Comparison of ENCODE assay signal across 9 cellular contexts in genomic region chr11:7520011-7520942, GRCh38. TPM values are rescaled to one million over a fixed set of nuclear protein-coding genes. Genes with fewer than 3 reads are reported as not detected.
DNase-seq lines count a peak whose midpoint lies in the region; ATAC-seq and TF ChIP-seq lines count a peak whose summit lies in the region.
"Had no signal": no experiment of that assay in that cellular context is flagged by ENCODE, and none has a peak within 500 bp of the region (broad histone marks: within the 10 kb centered on the region; RNA-seq: fewer than 3 reads in every experiment).

No MANE protein-coding gene starts in this region.

- no peak overlapping the region for H3K4me3 ChIP-seq in CD8-positive, alpha-beta T cell (ENCODE audit: low read depth, low read length)
- H3K4me3 ChIP-seq in adipocyte (ENCODE audit: low read length) = peak overlapping the region; percentile 10
- no peak overlapping the region for H3K4me3 ChIP-seq in right cardiac atrium (ENCODE audit: low read length)
- no peak overlapping the region for H3K4me3 ChIP-seq in uterus

- H3K4me3 Mint-ChIP-seq in CD8-positive, alpha-beta T cell = no peak overlapping the region

- H3K9me3 Mint-ChIP-seq in CD8-positive, alpha-beta T cell = no peaks in the 10 kb centered on the region

- H3K4me1 Mint-ChIP-seq in CD8-positive, alpha-beta T cell (ENCODE audit: low read depth) = peaks cover 44% of the 10 kb centered on the region

- ATAC-seq in CD8-positive, alpha-beta T cell = peak; percentile 6
- peak; percentile 53 for ATAC-seq in HG03045 (IDR thresholded peaks at IDR 0.05; ENCODE audit: unreplicated experiment)
- ATAC-seq in right cardiac atrium = no peak

- H3K27ac Mint-ChIP-seq in CD8-positive, alpha-beta T cell = no peak overlapping the region

- WGBS in right cardiac atrium = 75% methylated on average over 18 of the region's 18 CpGs

- H3K27me3 ChIP-seq in CD8-positive, alpha-beta T cell (ENCODE audit: insufficient read depth, low read length) = no peaks in the 10 kb centered on the region
- H3K27me3 ChIP-seq in adipocyte (replicated peaks; ENCODE audit: control insufficient read depth, insufficient read depth, low read length) (no peaks in the 10 kb centered on the region), right cardiac atrium (ENCODE audit: control insufficient read depth, insufficient read depth) (no peaks in the 10 kb centered on the region), uterus (no peaks in the 10 kb centered on the region)

- H3K27ac ChIP-seq in CD8-positive, alpha-beta T cell (ENCODE audit: low read depth, low read length) = peak overlapping the region; percentile 7
- H3K27ac ChIP-seq in right cardiac atrium (ENCODE audit: low read length) = no peak overlapping the region
- no peak overlapping the region for H3K27ac ChIP-seq in uterus
- H3K27ac ChIP-seq: VCaP had no signal

- POLR2A ChIA-PET in CD8-positive, alpha-beta T cell (lab: Charles Lee) = interaction anchor here (1.0 to 1.4 kb wide), 3 partner anchors 11 to 57 kb away, joined by 3 to 4 read pairs (median 4); no protein-coding TSS in a partner anchor

- H3K36me3 Mint-ChIP-seq in CD8-positive, alpha-beta T cell = no peaks in the 10 kb centered on the region

- DNase-seq in CD8-positive, alpha-beta T cell = no peak
- no peak for DNase-seq in adipocyte (ENCODE audit: low read depth)
- DNase-seq in right cardiac atrium = no peak
- no peak for DNase-seq in uterus
- DNase-seq in DMS79 (lab: John Stamatoyannopoulos, UW) = no peak
- no peak for DNase-seq in putamen (ENCODE audit: low spot score)

- H3K27me3 Mint-ChIP-seq in CD8-positive, alpha-beta T cell (ENCODE audit: low read depth) = no peaks in the 10 kb centered on the region

- no peak overlapping the region for H3K9ac ChIP-seq in adipocyte (ENCODE audit: low read length)

- H3K4me1 ChIP-seq in CD8-positive, alpha-beta T cell (ENCODE audit: insufficient read depth, low read length) = peaks cover 48% of the 10 kb centered on the region
- H3K4me1 ChIP-seq in adipocyte (ENCODE audit: control insufficient read depth, insufficient read depth, low read length) (peaks cover 39% of the 10 kb centered on the region), right cardiac atrium (ENCODE audit: control insufficient read depth, insufficient read depth, low read length) (peaks cover 6% of the 10 kb centered on the region), uterus (no peaks in the 10 kb centered on the region)

- intact Hi-C loops in CD8-positive, alpha-beta T cell (cut with DNase I, micrococcal nuclease) = no loop called here
- intact Hi-C loops in right cardiac atrium (cut with DNase I) (no loop called here), uterus (cut with DNase I; ENCODE audit: low total_unique reads) (no loop called here)

- CTCF ChIA-PET in CD8-positive, alpha-beta T cell (lab: Charles Lee) = interaction anchor here (0.6 to 1.8 kb wide), 4 partner anchors 10 to 145 kb away, joined by 3 to 8 read pairs (median 4); no protein-coding TSS in a partner anchor

- H3K9me3 ChIP-seq in CD8-positive, alpha-beta T cell (ENCODE audit: low read length) = no peaks in the 10 kb centered on the region
- H3K9me3 ChIP-seq in adipocyte (ENCODE audit: control insufficient read depth, low read length) (no peaks in the 10 kb centered on the region), right cardiac atrium (ENCODE audit: control insufficient read depth, low read length) (no peaks in the 10 kb centered on the region), uterus (no peaks in the 10 kb centered on the region)

- TF ChIP-seq CTCF in CD8-positive, alpha-beta T cell (IDR thresholded peaks at IDR 0.05) = no peak
- no peak for TF ChIP-seq CTCF in uterus (IDR thresholded peaks at IDR 0.05)

- TF ChIP-seq POLR2A in GM19193 (IDR thresholded peaks at IDR 0.05; ENCODE audit: extremely low read depth, insufficient read depth, insufficient read length) (peak; percentile 58), uterus (IDR thresholded peaks at IDR 0.05) (no peak)

- no peaks in the 10 kb centered on the region for H3K36me3 ChIP-seq in CD8-positive, alpha-beta T cell (ENCODE audit: insufficient read depth, low read length)
- no peaks in the 10 kb centered on the region for H3K36me3 ChIP-seq in adipocyte (ENCODE audit: control insufficient read depth, insufficient read depth, low read length, severe bottlenecking)
- no peaks in the 10 kb centered on the region for H3K36me3 ChIP-seq in uterus

RNA-seq across cellular contexts. Expression of gene PPFIBP2, which starts 6.5 kb away (rescaled TPM):
- 10 to 100 TPM; 21.6 to 26.7 TPM for total RNA-seq in CD8-positive, alpha-beta T cell
- 10 to 100 TPM; 13.7 to 45.3 (median 27.3) TPM for total RNA-seq in right cardiac atrium
- polyA plus RNA-seq in right cardiac atrium = 16.6 TPM
- total RNA-seq in uterus = 10 to 100 TPM in 3 of 4 donors, 1 to 10 TPM in 1; 2.1 to 36.2 (median 15.2) TPM

RNA-seq across cellular contexts. Expression of gene OLFML1, which starts 35.0 kb away (rescaled TPM):
- not detected for total RNA-seq in CD8-positive, alpha-beta T cell
- total RNA-seq in right cardiac atrium = 10 to 100 TPM in 3 of 4 donors, 1 to 10 TPM in 1; 7.2 to 16.9 (median 13.6) TPM
- polyA plus RNA-seq in right cardiac atrium = 6.9 TPM
- total RNA-seq in uterus = 100 to 1,000 TPM in 1 of 4 donors, 10 to 100 TPM in 2, 1 to 10 TPM in 1; 5.0 to 111 (median 23.8) TPM

Comparison
In these comparisons a context has a peak if more than half of its experiments do, and no peak if none do; other contexts are left out.
1. ATAC-seq: peak in CD8-positive, alpha-beta T cell (single experiment) and HG03045 (single experiment); none in right cardiac atrium (0 of 2).
2. RNA of gene OLFML1, which starts 35.0 kb away (total RNA-seq): 5.0 to 111 TPM in uterus and 7.2 to 16.9 TPM in right cardiac atrium; not detected in CD8-positive, alpha-beta T cell; every median in the first group is over 4 times any median in the second.